12 cellular contexts compared by ENCODE assay signal in the genomic region with DNA sequence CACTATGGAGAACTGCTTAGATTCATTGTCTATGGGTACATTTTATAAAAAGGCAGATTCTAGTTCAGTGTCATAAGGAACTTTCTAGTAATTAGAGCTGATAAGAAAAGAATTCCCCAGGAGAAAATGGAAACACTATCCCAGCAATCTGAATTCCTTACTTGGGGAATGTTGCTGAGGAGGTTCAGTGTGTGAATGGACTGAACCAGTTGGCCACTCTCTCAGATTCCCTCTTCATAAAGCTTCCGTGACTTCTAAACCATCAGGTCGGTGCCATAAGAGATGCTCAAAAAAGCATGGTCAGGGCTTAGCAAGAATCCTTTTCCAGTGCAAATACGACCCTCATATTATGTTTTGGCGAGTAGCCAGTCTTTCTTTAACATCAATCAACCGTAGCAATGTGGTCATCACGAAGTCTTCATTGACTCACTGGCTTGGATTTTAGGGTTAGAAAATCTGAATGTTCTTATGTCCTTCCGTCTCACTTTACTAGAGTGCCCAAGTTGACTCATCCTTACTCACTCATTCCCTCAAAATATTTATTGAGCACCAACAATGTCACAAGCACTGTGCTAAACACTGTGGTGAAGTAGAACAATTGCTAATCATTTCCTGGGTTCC.
DNase-seq lines count a peak whose midpoint lies in the region; ATAC-seq and TF ChIP-seq lines count a peak whose summit lies in the region.
"Had no signal": no experiment of that assay in that cellular context is flagged by ENCODE, and none has a peak within 500 bp of the region (broad histone marks: within the 10 kb centered on the region; RNA-seq: fewer than 3 reads in every experiment).

No MANE protein-coding gene starts in this region.

- H3K36me3 ChIP-seq in HCT116 (ENCODE audit: control insufficient read depth in 1 of 2, insufficient read depth in 2 of 2, low read length in 2 of 2) (no peaks in the 10 kb centered on the region), adipocyte (ENCODE audit: control insufficient read depth, insufficient read depth, low read length, severe bottlenecking) (no peaks in the 10 kb centered on the region)

- no peak overlapping the region for H3K9ac ChIP-seq in HCT116 (ENCODE audit: low read length)
- H3K9ac ChIP-seq in adipocyte (ENCODE audit: low read length), result no peak overlapping the region

- H3K4me2 ChIP-seq in HCT116 (ENCODE audit: low read length), result peak overlapping the region; percentile 60

- intact Hi-C loops in HCT116 (cut with micrococcal nuclease), result no loop called here

- no peak overlapping the region for H2AFZ ChIP-seq in HCT116 (ENCODE audit: low read depth, low read length, poor library complexity, severe bottlenecking)

- no peaks in the 10 kb centered on the region for H3K9me2 ChIP-seq in HCT116 (ENCODE audit: insufficient read depth)

- no peaks in the 10 kb centered on the region for H3K79me2 ChIP-seq in HCT116 (ENCODE audit: insufficient read depth, low read length)

- TF ChIP-seq CTCF in AG04450 (IDR thresholded peaks at IDR 0.05; ENCODE audit: low read depth, low read length) (no peak), HCT116 (IDR thresholded peaks at IDR 0.05 in 2 of 3, conservative IDR thresholded peaks at IDR 0.05 in 1 of 3; ENCODE audit: borderline replicate concordance in 1 of 3, insufficient read depth in 1 of 3, low read depth in 2 of 3, low read length in 2 of 3) (no peak)

- H3K4me1 ChIP-seq in HCT116 (ENCODE audit: control insufficient read depth in 1 of 2, insufficient read depth in 2 of 2, low read length in 2 of 2) (peaks cover 30 to 50% of the 10 kb centered on the region in 2 experiments), adipocyte (ENCODE audit: control insufficient read depth, insufficient read depth, low read length) (peaks cover 28% of the 10 kb centered on the region)

- no peak for TF ChIP-seq POLR2A in HCT116 (IDR thresholded peaks at IDR 0.05; ENCODE audit: borderline replicate concordance, extremely low read depth, insufficient read depth, insufficient read length)

- DNase-seq in AG04450 (ENCODE audit: low read depth, low spot score), result peak; percentile 42
- DNase-seq in HCT116 (ENCODE audit: low read depth, low spot score), result peak; percentile 94
- DNase-seq in adipocyte (ENCODE audit: low read depth), result peak; percentile 65
- peak; percentile 22 for DNase-seq in glomerular endothelial cell (ENCODE audit: extremely low read depth, low read depth, low spot score)
- no peak for DNase-seq in NCI-H526 treated with DMSO at 0.1 percent for 48 hours (lab: John Stamatoyannopoulos, UW)
- DNase-seq in T-helper 9 cell, result no peak
- no peak for DNase-seq in NCI-H187 (lab: John Stamatoyannopoulos, UW)
- DNase-seq in stimulated activated CD4-positive, alpha-beta T cell treated with anti-CD3 and anti-CD28 coated beads, Interleukin-2, amount 100 ng/mL, for 24 hours, result no peak
- DNase-seq: activated T-cell treated with anti-CD3 and anti-CD28 coated beads for 4 hours; NCI-H1048; NK-92 treated with Interleukin-12 subunit alpha and Interleukin-12 subunit beta, amount 100 ng/mL, for 24 hours; substantia nigra had no signal

- ATAC-seq in HCT116, result peak; percentile 91

- no peaks in the 10 kb centered on the region for H3K27me3 ChIP-seq in AG04450 (ENCODE audit: control insufficient read depth, insufficient read depth, low read length)
- H3K27me3 ChIP-seq in HCT116 (ENCODE audit: insufficient read depth, low read length), result no peaks in the 10 kb centered on the region
- H3K27me3 ChIP-seq in adipocyte (replicated peaks; ENCODE audit: control insufficient read depth, insufficient read depth, low read length), result no peaks in the 10 kb centered on the region

- CTCF ChIA-PET in AG04450 (lab: Charles Lee) (interaction anchor here (0.6 to 0.8 kb wide), 2 partner anchors 82 to 168 kb away, joined by 3 to 4 read pairs; no protein-coding TSS in a partner anchor), HCT116 (lab: Charles Lee) (no interaction called here)

- no peaks in the 10 kb centered on the region for H3K9me3 ChIP-seq in AG04450 (ENCODE audit: control insufficient read depth, insufficient read depth, low read length)
- H3K9me3 ChIP-seq in HCT116 (ENCODE audit: control insufficient read depth in 1 of 2, insufficient read depth in 1 of 2, low read depth in 1 of 2, low read length in 2 of 2), result no peaks in the 10 kb centered on the region
- H3K9me3 ChIP-seq in adipocyte (ENCODE audit: control insufficient read depth, low read length), result no peaks in the 10 kb centered on the region

- peak; percentile 23; the same call in 1 of the 2 replicates for TF ChIP-seq RAD21 in HCT116 (IDR thresholded peaks at IDR 0.05; ENCODE audit: low read depth)

- H3K4me3 ChIP-seq in AG04450 (ENCODE audit: low read depth, low read length) (no peak overlapping the region), HCT116 (replicated peaks in 1 of 2; ENCODE audit: low read depth in 1 of 2, low read length in 2 of 2) (peak overlapping the region in 1 of 2 experiments; percentile 3; a peak in 1 of 4 replicates), adipocyte (ENCODE audit: low read length) (no peak overlapping the region)

- RAD21 ChIA-PET in HCT116 (lab: Charles Lee; ENCODE audit: low non-redundant PET in 1 of 2, low total read pairs in 2 of 2, uncharacterized antibody in 2 of 2, unreplicated experiment in 2 of 2), result no interaction called here

- POLR2A ChIA-PET in AG04450 (lab: Yijun Ruan, JAX) (no interaction called here), HCT116 (lab: Charles Lee) (interaction anchor here (1.3 kb wide), 1 partner anchor 16 kb away, joined by 3 read pairs; no protein-coding TSS in a partner anchor)

- no peaks in the 10 kb centered on the region for H4K20me1 ChIP-seq in HCT116 (ENCODE audit: insufficient read depth)

- no peak overlapping the region for H3K27ac ChIP-seq in AG04450 (ENCODE audit: low read depth, low read length)
- H3K27ac ChIP-seq in HCT116 (ENCODE audit: low read depth, low read length), result peak overlapping the region; percentile 15; the same call in 1 of the 2 replicates

- no TSS peak for BruUV-seq in HCT116 (replicated peaks; lab: Mats Ljungman, UMichigan)

TF ChIP-seq in HCT116, 20 proteins besides CTCF, POLR2A, EP300 and RAD21 (continues in another document):
- TF ChIP-seq ZNF274 (IDR thresholded peaks at IDR 0.05; ENCODE audit: low read depth, low read length) (no peak), JUND (IDR thresholded peaks at IDR 0.05) (peak; percentile 97), ELF1 (IDR thresholded peaks at IDR 0.05; ENCODE audit: borderline replicate concordance, low read depth) (no peak), SP1 (IDR thresholded peaks at IDR 0.05; ENCODE audit: low read depth) (peak; percentile 90; the same call in 1 of the 2 replicates), CBX3 (IDR thresholded peaks at IDR 0.05; ENCODE audit: low read depth) (peak; percentile 95), TCF7L2 (IDR thresholded peaks at IDR 0.05; ENCODE audit: borderline replicate concordance, extremely low read depth, insufficient read depth, insufficient read length) (peak; percentile 80), YY1 (IDR thresholded peaks at IDR 0.05; ENCODE audit: extremely low read depth, insufficient replicate concordance, low read depth, low read length) (no peak), EZH2phosphoT487 (IDR thresholded peaks at IDR 0.05; ENCODE audit: borderline replicate concordance) (no peak), SRF (IDR thresholded peaks at IDR 0.05; ENCODE audit: low read depth) (peak; percentile 81), POLR2AphosphoS5 (IDR thresholded peaks at IDR 0.05; ENCODE audit: low read depth, low read length) (peak; percentile 57; the same call in 1 of the 2 replicates), EZH2 (IDR thresholded peaks at IDR 0.05) (no peak), ZFX (IDR thresholded peaks at IDR 0.05) (no peak)
- TF ChIP-seq, protein P1, sequence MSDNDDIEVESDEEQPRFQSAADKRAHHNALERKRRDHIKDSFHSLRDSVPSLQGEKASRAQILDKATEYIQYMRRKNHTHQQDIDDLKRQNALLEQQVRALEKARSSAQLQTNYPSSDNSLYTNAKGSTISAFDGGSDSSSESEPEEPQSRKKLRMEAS (IDR thresholded peaks at IDR 0.05), result peak; percentile 53
- TF ChIP-seq, protein P2, sequence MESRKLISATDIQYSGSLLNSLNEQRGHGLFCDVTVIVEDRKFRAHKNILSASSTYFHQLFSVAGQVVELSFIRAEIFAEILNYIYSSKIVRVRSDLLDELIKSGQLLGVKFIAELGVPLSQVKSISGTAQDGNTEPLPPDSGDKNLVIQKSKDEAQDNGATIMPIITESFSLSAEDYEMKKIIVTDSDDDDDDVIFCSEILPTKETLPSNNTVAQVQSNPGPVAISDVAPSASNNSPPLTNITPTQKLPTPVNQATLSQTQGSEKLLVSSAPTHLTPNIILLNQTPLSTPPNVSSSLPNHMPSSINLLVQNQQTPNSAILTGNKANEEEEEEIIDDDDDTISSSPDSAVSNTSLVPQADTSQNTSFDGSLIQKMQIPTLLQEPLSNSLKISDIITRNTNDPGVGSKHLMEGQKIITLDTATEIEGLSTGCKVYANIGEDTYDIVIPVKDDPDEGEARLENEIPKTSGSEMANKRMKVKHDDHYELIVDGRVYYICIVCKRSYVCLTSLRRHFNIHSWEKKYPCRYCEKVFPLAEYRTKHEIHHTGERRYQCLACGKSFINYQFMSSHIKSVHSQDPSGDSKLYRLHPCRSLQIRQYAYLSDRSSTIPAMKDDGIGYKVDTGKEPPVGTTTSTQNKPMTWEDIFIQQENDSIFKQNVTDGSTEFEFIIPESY (IDR thresholded peaks at IDR 0.05; ENCODE audit: extremely low read depth, insufficient replicate concordance, low read length), result no peak

Comparison
In these comparisons a context has a peak if more than half of its experiments do, and no peak if none do; other contexts are left out.
1. DNase-seq: peak in AG04450 (single experiment), HCT116 (single experiment), adipocyte (single experiment) and glomerular endothelial cell (single experiment); none in NCI-H526 treated with DMSO at 0.1 percent for 48 hours (single experiment), T-helper 9 cell (single experiment), NCI-H187 (0 of 2) and stimulated activated CD4-positive, alpha-beta T cell treated with anti-CD3 and anti-CD28 coated beads, Interleukin-2, amount 100 ng/mL, for 24 hours (0 of 2).